ENCODE assay signal across 1 cellular context in genomic region chr15:84645997-84646396, GRCh38.
TF ChIP-seq lines count a peak whose summit lies in the region.

No MANE protein-coding gene starts in this region.

TF ChIP-seq in WTC11, 78 proteins besides CTCF, POLR2A, EP300 and RAD21 (continued from another document):
- TF ChIP-seq, protein P1, sequence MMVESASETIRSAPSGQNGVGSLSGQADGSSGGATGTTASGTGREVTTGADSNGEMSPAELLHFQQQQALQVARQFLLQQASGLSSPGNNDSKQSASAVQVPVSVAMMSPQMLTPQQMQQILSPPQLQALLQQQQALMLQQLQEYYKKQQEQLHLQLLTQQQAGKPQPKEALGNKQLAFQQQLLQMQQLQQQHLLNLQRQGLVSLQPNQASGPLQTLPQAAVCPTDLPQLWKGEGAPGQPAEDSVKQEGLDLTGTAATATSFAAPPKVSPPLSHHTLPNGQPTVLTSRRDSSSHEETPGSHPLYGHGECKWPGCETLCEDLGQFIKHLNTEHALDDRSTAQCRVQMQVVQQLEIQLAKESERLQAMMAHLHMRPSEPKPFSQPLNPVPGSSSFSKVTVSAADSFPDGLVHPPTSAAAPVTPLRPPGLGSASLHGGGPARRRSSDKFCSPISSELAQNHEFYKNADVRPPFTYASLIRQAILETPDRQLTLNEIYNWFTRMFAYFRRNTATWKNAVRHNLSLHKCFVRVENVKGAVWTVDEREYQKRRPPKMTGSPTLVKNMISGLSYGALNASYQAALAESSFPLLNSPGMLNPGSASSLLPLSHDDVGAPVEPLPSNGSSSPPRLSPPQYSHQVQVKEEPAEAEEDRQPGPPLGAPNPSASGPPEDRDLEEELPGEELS (CRISPR knock-in tag; IDR thresholded peaks at IDR 0.05) = no peak
- TF ChIP-seq RELA (CRISPR knock-in tag; IDR thresholded peaks at IDR 0.05; ENCODE audit: borderline replicate concordance) (no peak), ZNF317 (CRISPR knock-in tag; IDR thresholded peaks at IDR 0.05; ENCODE audit: borderline replicate concordance, low read depth) (no peak)
